8 cellular contexts compared by ENCODE assay signal in the genomic region with DNA sequence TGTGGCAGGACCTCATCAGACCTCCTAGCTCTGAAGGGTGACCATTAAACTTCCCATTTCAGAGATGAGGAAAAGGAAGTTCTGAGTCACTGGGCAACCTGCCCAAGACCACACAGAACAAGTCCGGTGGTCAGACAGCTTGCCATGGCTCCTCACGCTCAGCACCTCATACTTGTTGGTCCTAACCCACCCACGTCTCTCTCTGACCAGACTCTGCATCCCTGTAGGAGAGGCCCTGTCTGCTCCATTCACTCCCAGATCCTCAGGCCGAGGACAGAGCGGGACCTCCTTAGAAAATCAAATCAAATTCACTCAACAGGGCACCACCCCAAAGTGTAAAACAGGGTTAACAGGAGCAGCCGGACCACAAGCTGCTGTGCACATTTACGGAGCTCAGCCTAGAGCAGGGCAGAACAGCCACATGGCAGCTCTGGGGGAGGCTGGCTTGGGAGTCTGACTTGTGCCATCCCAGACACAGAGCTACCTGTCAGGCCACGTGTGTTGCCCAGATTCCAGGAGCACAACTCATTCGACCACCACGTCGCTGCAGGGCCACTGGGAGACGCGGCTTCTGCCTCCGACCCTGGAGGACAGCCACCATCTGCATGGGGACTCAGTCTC. TPM values are rescaled to one million over a fixed set of nuclear protein-coding genes. Genes with fewer than 3 reads are reported as not detected.
DNase-seq lines count a peak whose midpoint lies in the region; ATAC-seq and TF ChIP-seq lines count a peak whose summit lies in the region.

No MANE protein-coding gene starts in this region.

- peaks cover 11% of the 10 kb centered on the region for H3K36me3 Mint-ChIP-seq in IgD-negative memory B cell
- H3K36me3 Mint-ChIP-seq in activated naive CD8-positive, alpha-beta T cell treated with anti-CD3 and anti-CD28 coated beads, Interleukin-2, amount 10 ng/mL, durations not matched to agents 7 days and 5 days = peaks cover 22% of the 10 kb centered on the region

- H3K27ac ChIP-seq in left ventricle myocardium inferior (replicated peaks) = peak overlapping the region; percentile 81

- no peaks in the 10 kb centered on the region for H3K9me3 ChIP-seq in left ventricle myocardium inferior (replicated peaks)

- peaks cover 8 to 44% (median 12%) of the 10 kb centered on the region in 3 donors for H3K4me1 Mint-ChIP-seq in IgD-negative memory B cell
- peaks cover 37% of the 10 kb centered on the region for H3K4me1 Mint-ChIP-seq in activated naive CD8-positive, alpha-beta T cell treated with anti-CD3 and anti-CD28 coated beads, Interleukin-2, amount 10 ng/mL, durations not matched to agents 7 days and 5 days

- H3K27ac Mint-ChIP-seq in IgD-negative memory B cell = peak overlapping the region in 2 of 3 donors; percentile 7 to 8
- peak overlapping the region; percentile 30 for H3K27ac Mint-ChIP-seq in activated naive CD8-positive, alpha-beta T cell treated with anti-CD3 and anti-CD28 coated beads, Interleukin-2, amount 10 ng/mL, durations not matched to agents 7 days and 5 days

- POLR2A ChIA-PET in activated naive CD8-positive, alpha-beta T cell treated with anti-CD3 and anti-CD28 coated beads, Interleukin-2, amount 10 ng/mL, durations not matched to agents 7 days and 5 days (lab: Charles Lee) = interaction anchor here (1.0 to 1.7 kb wide), 3 partner anchors 164 to 168 kb away, joined by 4 to 8 read pairs (median 5); a partner anchor contains a TSS

- peak overlapping the region; percentile 84 for H3K4me3 ChIP-seq in left ventricle myocardium inferior

- no peak for ATAC-seq in activated naive CD8-positive, alpha-beta T cell treated with anti-CD3 and anti-CD28 coated beads, Interleukin-2, amount 10 ng/mL, durations not matched to agents 7 days and 5 days (ENCODE audit: low read depth)
- ATAC-seq in sciatic nerve (peak; percentile 49), HG03442 (IDR thresholded peaks at IDR 0.05; ENCODE audit: unreplicated experiment) (no peak)

- peak overlapping the region; percentile 58 to 93 (median 84) for H3K4me3 Mint-ChIP-seq in IgD-negative memory B cell
- peak overlapping the region; percentile 88 for H3K4me3 Mint-ChIP-seq in activated naive CD8-positive, alpha-beta T cell treated with anti-CD3 and anti-CD28 coated beads, Interleukin-2, amount 10 ng/mL, durations not matched to agents 7 days and 5 days

- peaks cover 62% of the 10 kb centered on the region for H3K4me1 ChIP-seq in left ventricle myocardium inferior

- TF ChIP-seq CTCF in left ventricle myocardium inferior (IDR thresholded peaks at IDR 0.05; ENCODE audit: borderline replicate concordance) = no peak

- H3K27me3 ChIP-seq in left ventricle myocardium inferior (ENCODE audit: low read depth) = no peaks in the 10 kb centered on the region

- DNase-seq in AML-193 (lab: John Stamatoyannopoulos, UW) = peak; percentile 62 to 64
- DNase-seq in activated naive CD8-positive, alpha-beta T cell treated with anti-CD3 and anti-CD28 coated beads, Interleukin-2, amount 10 ng/mL, durations not matched to agents 7 days and 5 days = no peak
- peak; percentile 67 for DNase-seq in left ventricle myocardium inferior
- peak; percentile 85 for DNase-seq in sciatic nerve (ENCODE audit: low spot score)
- DNase-seq in inferior parietal cortex (ENCODE audit: extremely low spot score) = no peak
- DNase-seq in NCI-H1436 treated with DMSO at 0.1 percent for 48 hours (lab: John Stamatoyannopoulos, UW) = no peak

- peaks cover 10% of the 10 kb centered on the region for H3K36me3 ChIP-seq in left ventricle myocardium inferior

- no peaks in the 10 kb centered on the region for H3K27me3 Mint-ChIP-seq in IgD-negative memory B cell
- peaks cover 9% of the 10 kb centered on the region for H3K27me3 Mint-ChIP-seq in activated naive CD8-positive, alpha-beta T cell treated with anti-CD3 and anti-CD28 coated beads, Interleukin-2, amount 10 ng/mL, durations not matched to agents 7 days and 5 days

- intact Hi-C loops in left ventricle myocardium inferior (cut with micrococcal nuclease) = no loop called here
- intact Hi-C loops in sciatic nerve (cut with DNase I) = no loop called here

- no peaks in the 10 kb centered on the region for H3K9me3 Mint-ChIP-seq in IgD-negative memory B cell
- H3K9me3 Mint-ChIP-seq in activated naive CD8-positive, alpha-beta T cell treated with anti-CD3 and anti-CD28 coated beads, Interleukin-2, amount 10 ng/mL, durations not matched to agents 7 days and 5 days = no peaks in the 10 kb centered on the region

RNA-seq across cellular contexts. Expression of a gene that starts 1.7 kb away (rescaled TPM):
- 7.5 TPM for polyA plus RNA-seq in IgD-negative memory B cell
- 10 to 100 TPM; 23.4 to 24.9 TPM for total RNA-seq in activated naive CD8-positive, alpha-beta T cell treated with anti-CD3 and anti-CD28 coated beads, Interleukin-2, amount 10 ng/mL, durations not matched to agents 7 days and 5 days
- total RNA-seq in left ventricle myocardium inferior = 15.9 TPM
- 24.5 TPM for total RNA-seq in sciatic nerve

RNA-seq across cellular contexts. Expression of a gene that starts 51.7 kb away (rescaled TPM):
- 0.53 TPM for polyA plus RNA-seq in IgD-negative memory B cell
- not detected for total RNA-seq in activated naive CD8-positive, alpha-beta T cell treated with anti-CD3 and anti-CD28 coated beads, Interleukin-2, amount 10 ng/mL, durations not matched to agents 7 days and 5 days
- not detected for total RNA-seq in left ventricle myocardium inferior
- total RNA-seq in sciatic nerve = 8.6 TPM

Comparison
In these comparisons a context has a peak if more than half of its experiments do, and no peak if none do; other contexts are left out.
1. DNase-seq: peak in AML-193 (2 of 2), left ventricle myocardium inferior (single experiment) and sciatic nerve (single experiment); none in activated naive CD8-positive, alpha-beta T cell treated with anti-CD3 and anti-CD28 coated beads, Interleukin-2, amount 10 ng/mL, durations not matched to agents 7 days and 5 days (single experiment), inferior parietal cortex (single experiment) and NCI-H1436 treated with DMSO at 0.1 percent for 48 hours (single experiment).